In genomic region chr2:72143441-72144356, GRCh38 we compare ENCODE assay signal across 10 cellular contexts. TPM values are rescaled to one million over a fixed set of nuclear protein-coding genes. Genes with fewer than 3 reads are reported as not detected.
A peak's percentile ranks its signal among the peaks of the same experiment; 100 is the strongest.
DNase-seq lines count a peak whose midpoint lies in the region; ATAC-seq, FAIRE-seq and TF ChIP-seq lines count a peak whose summit lies in the region.
"Had no signal": no experiment of that assay in that cellular context is flagged by ENCODE, and none has a peak within 500 bp of the region (broad histone marks: within the 10 kb centered on the region; RNA-seq: fewer than 3 reads in every experiment).

No MANE protein-coding gene starts in this region.

- peak in 1 of 2 donors; percentile 32 for DNase-seq in left lung
- peak; percentile 74 for DNase-seq in spleen
- DNase-seq in GM12892 (ENCODE audit: insufficient read length): no peak
- no peak for DNase-seq in MV-4-11 (lab: John Stamatoyannopoulos, UW)
- DNase-seq in pons (ENCODE audit: low spot score): no peak
- DNase-seq: amniotic stem cell; stimulated activated naive CD4-positive, alpha-beta T cell treated with Interleukin-2 at 50 U/mL for 16 hours had no signal

- H3K4me3 ChIP-seq in HUES48 (ENCODE audit: low read depth, low read length): peak overlapping the region; percentile 25
- peak overlapping the region; percentile 9 to 39 for H3K4me3 ChIP-seq in left lung
- peak overlapping the region in 7 of 8 donors; percentile 4 to 67 (median 37) for H3K4me3 ChIP-seq in spleen

- H3K27ac Mint-ChIP-seq in brain: peak overlapping the region in 3 of 5 experiments; percentile 59 to 81 (median 79)

- H3K9me3 Mint-ChIP-seq in brain: peaks cover 0 to 2% (median 0%) of the 10 kb centered on the region in 5 experiments

- no peaks in the 10 kb centered on the region for H3K36me3 Mint-ChIP-seq in brain

- no peak for TF ChIP-seq POLR2A in spleen (IDR thresholded peaks at IDR 0.05)
- no peak for TF ChIP-seq POLR2A in GM12892 (IDR thresholded peaks at IDR 0.05; ENCODE audit: low read depth, low read length)

- no peak for TF ChIP-seq CTCF in brain (conservative IDR thresholded peaks at IDR 0.05)
- TF ChIP-seq CTCF in left lung (IDR thresholded peaks at IDR 0.05): no peak
- no peak for TF ChIP-seq CTCF in spleen (IDR thresholded peaks at IDR 0.05 in 8 of 11, conservative IDR thresholded peaks at IDR 0.05 in 3 of 11)

- H3K36me3 ChIP-seq in HUES48 (ENCODE audit: control insufficient read depth, insufficient read depth, low read length): no peaks in the 10 kb centered on the region
- no peaks in the 10 kb centered on the region for H3K36me3 ChIP-seq in left lung
- H3K36me3 ChIP-seq in spleen: no peaks in the 10 kb centered on the region

- intact Hi-C loops in left lung (cut with DNase I): loop anchor here in 1 of 2 donors (5.0 kb wide), 1 partner anchor 341 kb away; no protein-coding TSS in a partner anchor
- intact Hi-C loops in spleen (cut with DNase I; ENCODE audit: low total_unique reads): no loop called here

- 11 to 22% (median 18%) methylated on average over 57 to 70 of the region's 70 CpGs for WGBS in spleen, 5 donors

- H3K4me3 Mint-ChIP-seq in brain: peak overlapping the region; percentile 80 to 85 (median 82)

- no peak overlapping the region for H3K27ac ChIP-seq in HUES48 (ENCODE audit: low read depth, low read length)
- no peak overlapping the region for H3K27ac ChIP-seq in left lung
- peak overlapping the region in 4 of 8 donors; percentile 48 to 70 (median 58) for H3K27ac ChIP-seq in spleen

- peaks cover 88% of the 10 kb centered on the region for H3K27me3 Mint-ChIP-seq in brain

- peak; percentile 17 for ATAC-seq in left lung
- ATAC-seq in GM18519 (IDR thresholded peaks at IDR 0.05; ENCODE audit: low FRiP score, unreplicated experiment): no peak

- H3K9ac ChIP-seq in HUES48 (ENCODE audit: low read depth, low read length): no peak overlapping the region

- H3K4me1 Mint-ChIP-seq in brain: peaks cover 50% of the 10 kb centered on the region

- H3K27me3 ChIP-seq in HUES48 (ENCODE audit: control insufficient read depth, insufficient read depth, low read length) (peaks cover 98% of the 10 kb centered on the region), left lung (peaks cover 50 to 73% of the 10 kb centered on the region in 2 donors), spleen (replicated peaks in 1 of 7) (peaks cover 11 to 83% (median 61%) of the 10 kb centered on the region in 7 donors)

- FAIRE-seq in GM12892 (lab: Jason Lieb, UNC): no peak

- H3K9me3 ChIP-seq in HUES48 (ENCODE audit: control insufficient read depth, insufficient read depth, low read length) (no peaks in the 10 kb centered on the region), left lung (no peaks in the 10 kb centered on the region), spleen (no peaks in the 10 kb centered on the region)

- H3K4me1 ChIP-seq in HUES48 (ENCODE audit: control insufficient read depth, insufficient read depth, low read length) (peaks cover 30% of the 10 kb centered on the region), left lung (peaks cover 30 to 58% of the 10 kb centered on the region in 2 donors), spleen (peaks cover 27 to 80% (median 59%) of the 10 kb centered on the region in 6 donors)

RNA-seq across cellular contexts. Expression of gene CYP26B1, which starts 4.0 kb away (rescaled TPM):
- 3.4 TPM for polyA plus RNA-seq in brain (ENCODE audit: insufficient read depth, low read depth, low replicate concordance)
- total RNA-seq in left lung: 1 to 10 TPM; 3.1 to 4.7 TPM
- total RNA-seq in spleen: 10 to 100 TPM in 3 of 7 donors, 1 to 10 TPM in 4; 2.3 to 11.4 (median 6.7) TPM
- polyA plus RNA-seq in spleen: 1 to 10 TPM in 2 of 3 donors, under 1 TPM in 1; 0.87 to 2.1 (median 1.5) TPM
- polyA plus RNA-seq in GM12892 (2012; ENCODE audit: missing spikeins): not detected
